11 cellular contexts compared by ENCODE assay signal in the genomic region with DNA sequence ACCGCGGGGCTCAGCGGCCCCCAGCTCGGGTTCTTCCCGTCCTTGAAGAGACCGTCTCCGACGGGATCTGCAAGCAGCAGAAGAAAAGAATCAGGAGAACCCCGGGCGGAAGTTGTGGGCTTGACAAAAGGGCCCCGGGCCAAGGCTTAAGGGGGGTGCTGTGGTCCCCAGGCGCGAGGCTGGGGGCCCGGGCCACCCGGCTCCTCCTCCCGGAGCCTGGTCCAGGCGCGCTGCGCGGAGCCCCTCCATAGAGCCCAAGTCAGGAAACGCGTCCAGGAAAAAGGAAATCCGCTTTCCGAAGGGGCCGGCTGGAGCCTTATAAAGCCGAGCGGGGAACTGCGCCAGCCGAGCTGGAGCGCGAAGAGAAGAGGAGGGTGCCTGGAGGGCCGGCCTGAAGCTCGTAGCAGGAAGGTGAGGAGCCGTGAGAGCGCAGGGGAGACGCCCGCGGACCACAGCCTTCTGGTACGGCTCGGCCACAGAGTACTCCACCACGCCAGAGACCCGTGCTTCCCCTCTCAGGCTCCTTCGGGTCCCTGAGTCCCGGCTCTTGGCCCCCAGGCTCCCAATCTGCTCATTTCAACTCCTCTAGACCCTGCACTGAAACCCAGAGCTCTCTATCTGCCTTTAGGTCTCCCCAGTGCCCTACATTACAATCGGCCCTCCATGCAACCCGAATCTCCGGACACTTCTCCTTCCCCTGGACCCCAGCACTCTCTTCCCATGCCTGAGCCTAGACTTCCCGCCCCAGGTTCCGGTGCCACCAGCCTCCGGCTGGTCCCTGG. TPM values are rescaled to one million over a fixed set of nuclear protein-coding genes. Genes with fewer than 3 reads are reported as not detected.
DNase-seq lines count a peak whose midpoint lies in the region; ATAC-seq and TF ChIP-seq lines count a peak whose summit lies in the region.
"Had no signal": no experiment of that assay in that cellular context is flagged by ENCODE, and none has a peak within 500 bp of the region (broad histone marks: within the 10 kb centered on the region; RNA-seq: fewer than 3 reads in every experiment).

No MANE protein-coding gene starts in this region.

- H3K4me3 Mint-ChIP-seq in stimulated activated naive CD8-positive, alpha-beta T cell treated with anti-CD3 and anti-CD28 coated beads, Interleukin-15, Interleukin-2, amounts not matched to agents 100 ng/mL and 50 ng/mL, for 24 hours = peak overlapping the region; percentile 23
- H3K4me3 Mint-ChIP-seq in T-helper 17 cell = peak overlapping the region; percentile 79
- H3K4me3 Mint-ChIP-seq: dendritic cell treated with granulocyte-macrophage colony-stimulating factor and Interleukin-4, amounts not matched to agents 40 ng/mL and 50 ng/mL, for 4 days had no signal

- CTCF ChIA-PET in HEK293T (lab: Yijun Ruan, JAX) = interaction anchor here (0.5 to 1.5 kb wide), 2 partner anchors 9 to 21 kb away, joined by 3 read pairs; no protein-coding TSS in a partner anchor

- no peaks in the 10 kb centered on the region for H3K9me3 Mint-ChIP-seq in stimulated activated naive CD8-positive, alpha-beta T cell treated with anti-CD3 and anti-CD28 coated beads, Interleukin-15, Interleukin-2, amounts not matched to agents 100 ng/mL and 50 ng/mL, for 24 hours
- H3K9me3 Mint-ChIP-seq: dendritic cell treated with granulocyte-macrophage colony-stimulating factor and Interleukin-4, amounts not matched to agents 40 ng/mL and 50 ng/mL, for 4 days had no signal

- no peak for ATAC-seq in stimulated activated naive CD8-positive, alpha-beta T cell treated with anti-CD3 and anti-CD28 coated beads, Interleukin-15, Interleukin-2, amounts not matched to agents 100 U/mL and 50 U/mL, for 24 hours
- ATAC-seq in T-helper 17 cell = no peak
- ATAC-seq in right lobe of liver = peak; percentile 32 to 56 (median 50)

- peaks cover 37% of the 10 kb centered on the region for H3K4me1 Mint-ChIP-seq in stimulated activated naive CD8-positive, alpha-beta T cell treated with anti-CD3 and anti-CD28 coated beads, Interleukin-15, Interleukin-2, amounts not matched to agents 100 ng/mL and 50 ng/mL, for 24 hours (ENCODE audit: low read depth)
- H3K4me1 Mint-ChIP-seq in T-helper 17 cell = peaks cover 31% of the 10 kb centered on the region

- no peak for TF ChIP-seq CTCF in right lobe of liver (IDR thresholded peaks at IDR 0.05)

- DNase-seq in stimulated activated naive CD8-positive, alpha-beta T cell treated with anti-CD3 and anti-CD28 coated beads, Interleukin-15, Interleukin-2, amounts not matched to agents 100 U/mL and 50 U/mL, for 24 hours = no peak
- DNase-seq in T-helper 17 cell (no peak), right lobe of liver (peak in 1 of 3 donors; percentile 61), HEK293T (ENCODE audit: extremely low spot score) (no peak), NCI-H226 (no peak), inferior parietal cortex (ENCODE audit: extremely low spot score) (no peak), SIG-M5 (lab: John Stamatoyannopoulos, UW) (no peak)

- no peak overlapping the region for H3K27ac ChIP-seq in right lobe of liver

- 1% methylated on average over 15 of the region's 50 CpGs for WGBS in right lobe of liver (ENCODE audit: insufficient coverage, low coverage, low lambda C conversion rate, missing lambda C conversion rate)

- no peaks in the 10 kb centered on the region for H3K36me3 Mint-ChIP-seq in stimulated activated naive CD8-positive, alpha-beta T cell treated with anti-CD3 and anti-CD28 coated beads, Interleukin-15, Interleukin-2, amounts not matched to agents 100 ng/mL and 50 ng/mL, for 24 hours (ENCODE audit: low read depth)
- peaks cover 15% of the 10 kb centered on the region for H3K36me3 Mint-ChIP-seq in T-helper 17 cell (ENCODE audit: low read depth)

- H3K36me3 ChIP-seq in right lobe of liver = no peaks in the 10 kb centered on the region

- H3K4me3 ChIP-seq in right lobe of liver = no peak overlapping the region

- peaks cover 14 to 35% of the 10 kb centered on the region in 2 donors for H3K27me3 ChIP-seq in right lobe of liver

- H3K27ac Mint-ChIP-seq in stimulated activated naive CD8-positive, alpha-beta T cell treated with anti-CD3 and anti-CD28 coated beads, Interleukin-15, Interleukin-2, amounts not matched to agents 100 ng/mL and 50 ng/mL, for 24 hours = no peak overlapping the region
- H3K27ac Mint-ChIP-seq in T-helper 17 cell = no peak overlapping the region
- H3K27ac Mint-ChIP-seq: dendritic cell treated with granulocyte-macrophage colony-stimulating factor and Interleukin-4, amounts not matched to agents 40 ng/mL and 50 ng/mL, for 4 days had no signal

- POLR2A ChIA-PET in HEK293T (lab: Yijun Ruan, JAX) = no interaction called here

- TF ChIP-seq POLR2A in right lobe of liver (IDR thresholded peaks at IDR 0.05) = no peak

- intact Hi-C loops in right lobe of liver (cut with DNase I) = no loop called here

- H3K27me3 Mint-ChIP-seq in stimulated activated naive CD8-positive, alpha-beta T cell treated with anti-CD3 and anti-CD28 coated beads, Interleukin-15, Interleukin-2, amounts not matched to agents 100 ng/mL and 50 ng/mL, for 24 hours = peaks cover 80% of the 10 kb centered on the region
- peaks cover 72% of the 10 kb centered on the region for H3K27me3 Mint-ChIP-seq in T-helper 17 cell

- peaks cover 0 to 20% (median 3%) of the 10 kb centered on the region in 4 donors for H3K4me1 ChIP-seq in right lobe of liver

- no peaks in the 10 kb centered on the region for H3K9me3 ChIP-seq in T-helper 17 cell (ENCODE audit: control insufficient read depth, low read length, poor library complexity, severe bottlenecking)
- no peaks in the 10 kb centered on the region for H3K9me3 ChIP-seq in right lobe of liver

TF ChIP-seq in HEK293T, 16 proteins besides CTCF, POLR2A, EP300 and RAD21:
- TF ChIP-seq LEF1 (IDR thresholded peaks at IDR 0.05; ENCODE audit: borderline replicate concordance) (no peak), SP1 (IDR thresholded peaks at IDR 0.05) (no peak), HDGF (IDR thresholded peaks at IDR 0.05; ENCODE audit: borderline replicate concordance) (no peak), L3MBTL2 (conservative IDR thresholded peaks at IDR 0.05) (no peak), CTBP1 (IDR thresholded peaks at IDR 0.05; ENCODE audit: borderline replicate concordance) (no peak), BHLHE40 (IDR thresholded peaks at IDR 0.05; ENCODE audit: borderline replicate concordance) (no peak), TARDBP (IDR thresholded peaks at IDR 0.05) (no peak), NFRKB (IDR thresholded peaks at IDR 0.05) (no peak), FOXM1 (IDR thresholded peaks at IDR 0.05; ENCODE audit: borderline replicate concordance) (no peak), ELF4 (IDR thresholded peaks at IDR 0.05) (no peak), PKNOX1 (IDR thresholded peaks at IDR 0.05) (no peak), ARNT (IDR thresholded peaks at IDR 0.05) (no peak), FOXK2 (IDR thresholded peaks at IDR 0.05) (no peak), FOXA1 (IDR thresholded peaks at IDR 0.05) (no peak), ZNF384 (IDR thresholded peaks at IDR 0.05) (no peak), SUZ12 (IDR thresholded peaks at IDR 0.05) (no peak)

RNA-seq across cellular contexts. Expression of gene FEV, which starts 0.6 kb away (rescaled TPM):
- total RNA-seq in T-helper 17 cell = not detected
- total RNA-seq in right lobe of liver = not detected
- total RNA-seq: M059J, mononuclear cell had no signal

RNA-seq across cellular contexts. Expression of gene CRYBA2, which starts 8.8 kb away (rescaled TPM):
- total RNA-seq in T-helper 17 cell (not detected), right lobe of liver (not detected)
- total RNA-seq: mononuclear cell had no signal

RNA-seq across cellular contexts. Expression of gene CDK5R2, which starts 25.0 kb away (rescaled TPM):
- total RNA-seq in T-helper 17 cell = not detected
- not detected for total RNA-seq in right lobe of liver
- total RNA-seq: mononuclear cell had no signal

RNA-seq across cellular contexts. Expression of gene CFAP65, which starts 56.9 kb away (rescaled TPM):
- not detected for total RNA-seq in T-helper 17 cell
- total RNA-seq in right lobe of liver = not detected
- total RNA-seq: M059J had no signal

Comparison
In these comparisons a context has a peak if more than half of its experiments do, and no peak if none do; other contexts are left out.
1. ATAC-seq: peak in right lobe of liver (4 of 4); none in stimulated activated naive CD8-positive, alpha-beta T cell treated with anti-CD3 and anti-CD28 coated beads, Interleukin-15, Interleukin-2, amounts not matched to agents 100 U/mL and 50 U/mL, for 24 hours (single experiment) and T-helper 17 cell (single experiment).